8 cellular contexts compared by ENCODE assay signal in the genomic region with DNA sequence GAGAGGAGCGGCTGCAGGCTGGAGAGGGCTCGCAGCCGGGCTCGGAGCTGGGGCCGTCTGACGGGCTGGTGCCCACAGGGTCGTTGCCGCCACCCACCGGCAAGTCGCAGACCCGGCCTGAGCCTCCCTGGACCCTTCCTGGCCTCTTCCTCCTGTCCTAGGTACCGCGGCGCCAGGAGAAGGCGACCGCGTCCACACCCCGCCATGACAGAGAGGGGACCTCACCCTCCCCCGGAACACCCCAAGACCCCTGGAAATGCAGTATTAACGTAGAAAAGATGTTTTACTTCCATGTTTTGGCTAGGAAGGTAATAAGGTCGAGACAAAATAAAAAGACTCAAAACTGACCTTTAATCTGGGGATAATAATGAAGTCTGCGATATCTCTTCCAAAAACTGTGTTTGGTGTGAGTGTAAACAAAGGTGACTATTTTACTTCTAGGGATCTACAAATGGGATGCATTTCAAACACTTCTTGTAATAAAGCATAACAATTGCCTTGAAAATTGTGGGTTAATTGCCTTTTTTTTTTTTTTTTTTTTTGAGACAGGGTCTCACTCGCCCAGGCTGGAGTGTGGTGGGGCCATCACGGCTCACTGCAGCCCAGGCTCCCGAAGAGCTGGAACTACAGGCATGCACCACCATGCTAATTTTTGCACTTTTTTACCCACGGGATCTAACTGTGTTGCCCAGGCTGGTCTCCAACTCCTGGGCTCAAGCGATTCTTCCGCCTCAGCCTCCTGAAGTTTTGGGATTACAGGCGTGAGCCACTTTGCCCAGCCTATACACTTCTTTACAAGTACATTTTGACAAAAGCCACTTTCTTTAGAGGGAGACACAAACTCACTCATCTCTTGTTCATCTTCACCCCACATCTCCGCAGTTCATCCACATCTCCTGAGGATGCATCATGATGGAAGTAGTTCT. TPM values are rescaled to one million over a fixed set of nuclear protein-coding genes. Genes with fewer than 3 reads are reported as not detected.
DNase-seq lines count a peak whose midpoint lies in the region; ATAC-seq, FAIRE-seq and TF ChIP-seq lines count a peak whose summit lies in the region.

No MANE protein-coding gene starts in this region.

- peak overlapping the region; percentile 99 for H3K27ac Mint-ChIP-seq in stimulated activated naive CD8-positive, alpha-beta T cell treated with anti-CD3 and anti-CD28 coated beads, Interleukin-15, Interleukin-2, amounts not matched to agents 100 ng/mL and 50 ng/mL, for 24 hours
- H3K27ac Mint-ChIP-seq in osteocyte (ENCODE audit: unreplicated experiment), result peak overlapping the region; percentile 98

- peak overlapping the region in 3 of 4 experiments; percentile 0 to 54 (median 49); a peak in 5 of 7 replicates for H3K9ac ChIP-seq in H1 (replicated peaks in 1 of 4; ENCODE audit: extremely low read depth in 1 of 4, low read depth in 3 of 4, low read length in 3 of 4)

- no peaks in the 10 kb centered on the region for H3K9me3 Mint-ChIP-seq in stimulated activated naive CD8-positive, alpha-beta T cell treated with anti-CD3 and anti-CD28 coated beads, Interleukin-15, Interleukin-2, amounts not matched to agents 100 ng/mL and 50 ng/mL, for 24 hours
- no peaks in the 10 kb centered on the region for H3K9me3 Mint-ChIP-seq in osteocyte (ENCODE audit: unreplicated experiment)

- peaks cover 11 to 21% (median 16%) of the 10 kb centered on the region in 4 experiments for H3K36me3 ChIP-seq in H1 (ENCODE audit: control insufficient read depth in 2 of 4, insufficient read depth in 4 of 4, low read length in 3 of 4)

- in situ Hi-C loops in ACHN (cut with HindIII; ENCODE audit: low pct_ligation_motif_present, low pct_unique_long_range_greater_than_20kb, low sequenced_read_pairs), result no loop called here

- no peaks in the 10 kb centered on the region for H3K27me3 ChIP-seq in H1 (replicated peaks in 1 of 4; ENCODE audit: control insufficient read depth in 3 of 4, extremely low read depth in 1 of 4, insufficient read depth in 3 of 4, low read length in 3 of 4)

- peaks cover 47% of the 10 kb centered on the region for H3K4me1 Mint-ChIP-seq in stimulated activated naive CD8-positive, alpha-beta T cell treated with anti-CD3 and anti-CD28 coated beads, Interleukin-15, Interleukin-2, amounts not matched to agents 100 ng/mL and 50 ng/mL, for 24 hours (ENCODE audit: low read depth)
- peaks cover 35% of the 10 kb centered on the region for H3K4me1 Mint-ChIP-seq in osteocyte (ENCODE audit: unreplicated experiment)

- POLR2A ChIA-PET in H1 (lab: Charles Lee; ENCODE audit: partially characterized antibody), result interaction anchor here (0.5 to 5.0 kb wide), 15 partner anchors 8 to 546 kb away, joined by 3 to 66 read pairs (median 3); partner anchors contain the start of gene SYF2

- no peak for TF ChIP-seq EP300 in H1 (IDR thresholded peaks at IDR 0.05; ENCODE audit: borderline replicate concordance in 1 of 2, low read depth in 2 of 2, low read length in 2 of 2)

- H3K27me3 Mint-ChIP-seq in stimulated activated naive CD8-positive, alpha-beta T cell treated with anti-CD3 and anti-CD28 coated beads, Interleukin-15, Interleukin-2, amounts not matched to agents 100 ng/mL and 50 ng/mL, for 24 hours, result no peaks in the 10 kb centered on the region
- no peaks in the 10 kb centered on the region for H3K27me3 Mint-ChIP-seq in osteocyte (ENCODE audit: unreplicated experiment)

- TF ChIP-seq POLR2A in H1 (IDR thresholded peaks at IDR 0.05; ENCODE audit: control extremely low read depth in 1 of 2, low read depth in 2 of 2, low read length in 2 of 2), result no peak

- peaks cover 6 to 8% of the 10 kb centered on the region in 2 experiments for H4K20me1 ChIP-seq in H1 (replicated peaks in 1 of 2; ENCODE audit: control insufficient read depth in 1 of 2, insufficient read depth in 2 of 2, low read length in 2 of 2)

- H3K18ac ChIP-seq in H1 (ENCODE audit: extremely low read depth, low read length), result peak overlapping the region; percentile 52

- H3K4ac ChIP-seq in H1 (replicated peaks; ENCODE audit: insufficient read length, low read depth, low read length), result no peak overlapping the region

- H3K79me1 ChIP-seq in H1 (ENCODE audit: low read depth, low read length), result peaks cover 6% of the 10 kb centered on the region

- no peak overlapping the region for H2AK5ac ChIP-seq in H1 (ENCODE audit: low read depth, low read length)

- TF ChIP-seq RAD21 in H1 (IDR thresholded peaks at IDR 0.05 in 1 of 2, conservative IDR thresholded peaks at IDR 0.05 in 1 of 2; ENCODE audit: low read depth in 2 of 2, low read length in 2 of 2), result peak; percentile 23 to 45; a peak in 3 of 4 replicates

- H3K36me3 Mint-ChIP-seq in stimulated activated naive CD8-positive, alpha-beta T cell treated with anti-CD3 and anti-CD28 coated beads, Interleukin-15, Interleukin-2, amounts not matched to agents 100 ng/mL and 50 ng/mL, for 24 hours (ENCODE audit: low read depth), result peaks cover 38% of the 10 kb centered on the region
- peaks cover 30% of the 10 kb centered on the region for H3K36me3 Mint-ChIP-seq in osteocyte (ENCODE audit: unreplicated experiment)

- peak; percentile 40 to 56 (median 42); a peak in 3 of 4 replicates for TF ChIP-seq CTCF in H1 (IDR thresholded peaks at IDR 0.05; ENCODE audit: control extremely low read depth in 1 of 3, insufficient read depth in 1 of 3, low read depth in 1 of 3, low read length in 3 of 3)
- TF ChIP-seq CTCF in osteocyte (IDR thresholded peaks at IDR 0.05), result peak; percentile 35

- H4K91ac ChIP-seq in H1 (replicated peaks; ENCODE audit: insufficient read length, low read length), result no peak overlapping the region

- 0 out of 2 replicates have a peak overlapping the region, but pooled peaks have one; percentile 25 for H2BK15ac ChIP-seq in H1 (ENCODE audit: low read length)

- DNase-seq in stimulated activated naive CD8-positive, alpha-beta T cell treated with anti-CD3 and anti-CD28 coated beads, Interleukin-15, Interleukin-2, amounts not matched to agents 100 U/mL and 50 U/mL, for 24 hours, result no peak
- DNase-seq in Kasumi-1 (lab: John Stamatoyannopoulos, UW) (peak; percentile 72 to 73), H1 (ENCODE audit: low read depth in 1 of 2, low spot score in 2 of 2) (no peak), osteocyte (ENCODE audit: extremely low spot score, unreplicated experiment) (no peak), foreskin melanocyte (no peak), ACHN (no peak)

- peaks cover 3 to 24% of the 10 kb centered on the region in 2 experiments; a peak in 3 of 4 replicates for H3K79me2 ChIP-seq in H1 (ENCODE audit: control insufficient read depth in 1 of 2, insufficient read depth in 2 of 2, low read length in 2 of 2)

- peak overlapping the region; percentile 87 to 92 for H3K4me2 ChIP-seq in H1 (ENCODE audit: insufficient read depth in 1 of 2, low read depth in 2 of 2, low read length in 2 of 2)

- H3K4me3 Mint-ChIP-seq in stimulated activated naive CD8-positive, alpha-beta T cell treated with anti-CD3 and anti-CD28 coated beads, Interleukin-15, Interleukin-2, amounts not matched to agents 100 ng/mL and 50 ng/mL, for 24 hours, result peak overlapping the region; percentile 94
- H3K4me3 Mint-ChIP-seq in osteocyte (ENCODE audit: unreplicated experiment), result peak overlapping the region; percentile 91

- H3K14ac ChIP-seq in H1 (ENCODE audit: insufficient read length), result no peak overlapping the region

- peak overlapping the region; percentile 42 for H3K56ac ChIP-seq in H1 (replicated peaks; ENCODE audit: insufficient read length, low read depth, low read length)

- WGBS in H1 (ENCODE audit: extremely low coverage in 1 of 2, insufficient coverage in 1 of 2, insufficient read length in 1 of 2, insufficient replicate concordance in 2 of 2, low coverage in 1 of 2, low lambda C conversion rate in 2 of 2, missing lambda C conversion rate in 1 of 2), 2 experiments, result 30% methylated on average over 22 of the region's 30 CpGs; no CpG with 5 or more reads in 1 of the 2 experiments

- H2BK20ac ChIP-seq in H1 (ENCODE audit: low read length), result no peak overlapping the region; the same call in 1 of the 2 replicates

- H3K4me3 ChIP-seq in H1 (ENCODE audit: extremely low read depth in 1 of 4, insufficient read depth in 2 of 4, low read depth in 3 of 4, low read length in 4 of 4), result peak overlapping the region; percentile 67 to 99 (median 96)

- no peak overlapping the region for H2BK120ac ChIP-seq in H1 (replicated peaks; ENCODE audit: low read depth, low read length)

- CTCF ChIA-PET in H1 (lab: Charles Lee; ENCODE audit: partially characterized antibody), result interaction anchor here (0.6 to 1.1 kb wide), 4 partner anchors 9 to 796 kb away, joined by 3 to 4 read pairs (median 3); partner anchors contain the start of gene SYF2

- H2AFZ ChIP-seq in H1 (ENCODE audit: low read length), result no peak overlapping the region

- FAIRE-seq in H1 (lab: Jason Lieb, UNC), result no peak

- peak overlapping the region; percentile 83; the same call in 1 of the 2 replicates for H2BK5ac ChIP-seq in H1 (ENCODE audit: low read depth, low read length)

- H3K23me2 ChIP-seq in H1 (ENCODE audit: low read depth, low read length), result peaks cover 9% of the 10 kb centered on the region

- peak overlapping the region; percentile 28; the same call in 1 of the 2 replicates for H3K27ac ChIP-seq in H1 (ENCODE audit: low read depth, low read length)

- H2BK12ac ChIP-seq in H1 (ENCODE audit: low read depth, low read length), result no peak overlapping the region

- no peak overlapping the region for H4K8ac ChIP-seq in H1 (ENCODE audit: extremely low read depth, insufficient read depth, low read length)

- H3K9me3 ChIP-seq in H1 (ENCODE audit: insufficient read depth in 2 of 2, low read depth in 1 of 2, low read length in 1 of 2), result no peaks in the 10 kb centered on the region

- no peak overlapping the region for H3K23ac ChIP-seq in H1 (ENCODE audit: insufficient read length)

- peak overlapping the region; percentile 63 for H4K5ac ChIP-seq in H1 (ENCODE audit: insufficient read length, low read depth, low read length)

- ATAC-seq in stimulated activated naive CD8-positive, alpha-beta T cell treated with anti-CD3 and anti-CD28 coated beads, Interleukin-15, Interleukin-2, amounts not matched to agents 100 U/mL and 50 U/mL, for 24 hours, result no peak
- no peak for ATAC-seq in HG03159 (IDR thresholded peaks at IDR 0.05; ENCODE audit: unreplicated experiment)

- H3K4me1 ChIP-seq in H1 (replicated peaks in 1 of 4; ENCODE audit: control insufficient read depth in 3 of 4, insufficient read depth in 4 of 4, low read length in 3 of 4), result no peaks in the 10 kb centered on the region; a peak in 1 of 7 replicates

RNA-seq across cellular contexts. Expression of gene RSRP1, which starts 0.8 kb away (rescaled TPM):
- total RNA-seq in H1 (2021; fragmentation: NEBNext Ultra II Directional; extraction: Animal tissue kit (Norgen Biotek cat#: 25700)), result 59.4 and 60.4 TPM in 2 replicates
- polyA plus RNA-seq in H1 (2011; rRNA removed), result 32.9 and 38.2 TPM in 2 replicates
- polyA plus RNA-seq in H1 (2011; cell fraction: cytosol; rRNA removed), result 66.1 TPM
- 111 TPM for polyA plus RNA-seq in H1 (2011; cell fraction: nucleus; rRNA removed)
- 33.1 to 58.0 TPM (median 48.2 TPM) in 4 replicates for polyA plus RNA-seq in H1 (2012, experiment 1 of 2)
- polyA plus RNA-seq in H1 (2012, experiment 2 of 2), result 8.9 TPM
- polyA plus RNA-seq in H1 (2013, experiment 1 of 2), result 57.6 TPM
- polyA plus RNA-seq in H1 (2013, experiment 2 of 2), result 50.1 TPM
- polyA minus RNA-seq in H1 (2011; rRNA and poly(A)+ RNA removed), result 37.6 and 38.0 TPM in 2 replicates
- polyA minus RNA-seq in H1 (2011; cell fraction: cytosol; rRNA and poly(A)+ RNA removed), result 41.4 TPM
- polyA minus RNA-seq in H1 (2011; cell fraction: nucleus; rRNA and poly(A)+ RNA removed), result 80.9 TPM
- total RNA-seq in osteocyte, result 122 and 126 TPM in 2 replicates

RNA-seq across cellular contexts. Expression of gene SYF2, which starts 15.8 kb away (rescaled TPM):
- 27.0 and 33.0 TPM in 2 replicates for total RNA-seq in H1 (2021; fragmentation: NEBNext Ultra II Directional; extraction: Animal tissue kit (Norgen Biotek cat#: 25700))
- 5.6 and 7.5 TPM in 2 replicates for polyA plus RNA-seq in H1 (2011; rRNA removed)
- 18.7 TPM for polyA plus RNA-seq in H1 (2011; cell fraction: cytosol; rRNA removed)
- 3.3 TPM for polyA plus RNA-seq in H1 (2011; cell fraction: nucleus; rRNA removed)
- 25.4 to 44.2 TPM (median 29.6 TPM) in 4 replicates for polyA plus RNA-seq in H1 (2012, experiment 1 of 2)
- 8.1 TPM for polyA plus RNA-seq in H1 (2012, experiment 2 of 2)
- 49.2 TPM for polyA plus RNA-seq in H1 (2013, experiment 1 of 2)
- 48.2 TPM for polyA plus RNA-seq in H1 (2013, experiment 2 of 2)
- 3.8 and 4.2 TPM in 2 replicates for polyA minus RNA-seq in H1 (2011; rRNA and poly(A)+ RNA removed)
- 6.1 TPM for polyA minus RNA-seq in H1 (2011; cell fraction: cytosol; rRNA and poly(A)+ RNA removed)
- polyA minus RNA-seq in H1 (2011; cell fraction: nucleus; rRNA and poly(A)+ RNA removed), result 6.8 TPM
- total RNA-seq in osteocyte, result 35.6 and 38.4 TPM in 2 replicates

RNA-seq across cellular contexts. Expression of gene RHD, which starts 24.2 kb away (rescaled TPM):
- not detected in 2 replicates for total RNA-seq in H1 (2021; fragmentation: NEBNext Ultra II Directional; extraction: Animal tissue kit (Norgen Biotek cat#: 25700))
- polyA plus RNA-seq in H1 (2011; rRNA removed), result 0.21 and 0.33 TPM in 2 replicates
- polyA plus RNA-seq in H1 (2011; cell fraction: cytosol; rRNA removed), result 0.08 TPM
- 0.13 TPM for polyA plus RNA-seq in H1 (2011; cell fraction: nucleus; rRNA removed)
- polyA plus RNA-seq in H1 (2012, experiment 1 of 2), result 0.32 to 0.72 TPM (median 0.52 TPM) in 4 replicates
- 0.12 TPM for polyA plus RNA-seq in H1 (2012, experiment 2 of 2)
- 0.02 TPM for polyA plus RNA-seq in H1 (2013, experiment 1 of 2)
- 0.04 TPM for polyA plus RNA-seq in H1 (2013, experiment 2 of 2)
- 2.7 TPM in 1 of 2 replicates, not detected in the other for polyA minus RNA-seq in H1 (2011; rRNA and poly(A)+ RNA removed)
- not detected for polyA minus RNA-seq in H1 (2011; cell fraction: cytosol; rRNA and poly(A)+ RNA removed)
- polyA minus RNA-seq in H1 (2011; cell fraction: nucleus; rRNA and poly(A)+ RNA removed), result not detected
- not detected in 2 replicates for total RNA-seq in osteocyte

Comparison
In these comparisons a context has a peak if more than half of its experiments do, and no peak if none do; other contexts are left out.
1. DNase-seq: peak in Kasumi-1 (2 of 2); none in stimulated activated naive CD8-positive, alpha-beta T cell treated with anti-CD3 and anti-CD28 coated beads, Interleukin-15, Interleukin-2, amounts not matched to agents 100 U/mL and 50 U/mL, for 24 hours (single experiment), H1 (0 of 2), osteocyte (single experiment), foreskin melanocyte (single experiment) and ACHN (single experiment).